ENCODE assay signal across 13 cellular contexts in the genomic region with DNA sequence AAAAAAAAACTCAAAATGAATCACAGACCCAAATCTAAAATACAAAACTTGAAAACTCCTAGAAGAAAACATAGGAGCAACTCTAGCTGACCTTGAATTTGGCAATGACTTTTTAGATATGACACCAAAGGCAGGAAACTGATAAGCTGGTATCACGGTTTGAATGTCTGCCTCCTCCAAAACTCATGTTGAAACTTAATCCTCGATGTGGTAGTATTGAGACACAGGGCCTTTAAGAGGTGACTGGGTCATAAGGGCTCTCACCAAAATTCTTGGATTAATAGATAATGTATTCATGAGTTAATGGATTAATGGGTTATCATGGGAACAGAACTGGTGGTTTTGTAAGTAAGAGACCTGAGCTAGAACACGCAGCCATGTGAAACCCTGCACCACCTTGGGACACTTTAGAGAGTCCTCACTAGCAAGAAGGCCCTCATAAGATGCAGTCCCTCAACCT. TPM values are rescaled to one million over a fixed set of nuclear protein-coding genes. Genes with fewer than 3 reads are reported as not detected.
A peak's percentile ranks its signal among the peaks of the same experiment; 100 is the strongest.
DNase-seq lines count a peak whose midpoint lies in the region; ATAC-seq and TF ChIP-seq lines count a peak whose summit lies in the region.
"Had no signal": no experiment of that assay in that cellular context is flagged by ENCODE, and none has a peak within 500 bp of the region (broad histone marks: within the 10 kb centered on the region; RNA-seq: fewer than 3 reads in every experiment).

No MANE protein-coding gene starts in this region.

- no peaks in the 10 kb centered on the region for H3K27me3 Mint-ChIP-seq in effector memory CD8-positive, alpha-beta T cell
- H3K27me3 Mint-ChIP-seq: activated CD4-positive, alpha-beta T cell treated with anti-CD3 and anti-CD28 coated beads, Interleukin-2, amount 10 ng/mL, durations not matched to agents 24 days and 14 days had no signal

- intact Hi-C loops in mucosa of descending colon (cut with DNase I, micrococcal nuclease): no loop called here

- peak overlapping the region; percentile 27 to 42 for H3K4me3 Mint-ChIP-seq in effector memory CD8-positive, alpha-beta T cell
- H3K4me3 Mint-ChIP-seq: activated CD4-positive, alpha-beta T cell treated with anti-CD3 and anti-CD28 coated beads, Interleukin-2, amount 10 ng/mL, durations not matched to agents 24 days and 14 days had no signal

- peaks cover 44 to 69% of the 10 kb centered on the region in 2 donors for H3K4me1 Mint-ChIP-seq in effector memory CD8-positive, alpha-beta T cell (ENCODE audit: low read depth in 2 of 2)

- no peaks in the 10 kb centered on the region for H3K36me3 Mint-ChIP-seq in effector memory CD8-positive, alpha-beta T cell (ENCODE audit: insufficient read depth)

- H3K9me3 Mint-ChIP-seq in effector memory CD8-positive, alpha-beta T cell: no peaks in the 10 kb centered on the region

- no peaks in the 10 kb centered on the region for H3K36me3 ChIP-seq in mucosa of descending colon (ENCODE audit: low read depth)
- H3K36me3 ChIP-seq: brain microvascular endothelial cell, sigmoid colon had no signal

- DNase-seq in effector memory CD8-positive, alpha-beta T cell: no peak
- no peak for DNase-seq in cerebellar nuclear complex (lab: John Stamatoyannopoulos, UW)
- no peak for DNase-seq in mucosa of descending colon
- DNase-seq in midbrain (lab: John Stamatoyannopoulos, UW): no peak
- DNase-seq: activated CD4-positive, alpha-beta T cell treated with anti-CD3 and anti-CD28 coated beads, Interleukin-2, amount 10 ng/mL, durations not matched to agents 24 days and 14 days; brain microvascular endothelial cell; mammary epithelial cell; NCI-H187 treated with DMSO at 0.1 percent for 48 hours; sigmoid colon had no signal

- no peak overlapping the region for H3K4me3 ChIP-seq in mucosa of descending colon
- H3K4me3 ChIP-seq: sigmoid colon had no signal

- TF ChIP-seq CTCF in mucosa of descending colon (IDR thresholded peaks at IDR 0.05): no peak

- H3K4me1 ChIP-seq in mucosa of descending colon (ENCODE audit: low read depth): no peaks in the 10 kb centered on the region

- ATAC-seq in GM18511 (IDR thresholded peaks at IDR 0.05; ENCODE audit: unreplicated experiment) (peak; percentile 76), GM21515 (IDR thresholded peaks at IDR 0.05; ENCODE audit: unreplicated experiment) (peak; percentile 50), HG03469 (IDR thresholded peaks at IDR 0.05; ENCODE audit: unreplicated experiment) (peak; percentile 49), HG03342 (IDR thresholded peaks at IDR 0.05; ENCODE audit: unreplicated experiment) (no peak), mucosa of descending colon (no peak)
- ATAC-seq in effector memory CD8-positive, alpha-beta T cell (replicated peaks): peak; percentile 43

- H3K9me3 ChIP-seq in mucosa of descending colon: no peaks in the 10 kb centered on the region
- H3K9me3 ChIP-seq: sigmoid colon had no signal

- peak overlapping the region; percentile 41 to 62 for H3K27ac Mint-ChIP-seq in effector memory CD8-positive, alpha-beta T cell

RNA-seq across cellular contexts. Expression of a gene that starts 40.5 kb away (rescaled TPM):
- 100 to 1,000 TPM; 205 to 416 (median 330) TPM for total RNA-seq in mucosa of descending colon

Comparison
In these comparisons a context has a peak if more than half of its experiments do, and no peak if none do; other contexts are left out.
1. ATAC-seq: peak in GM18511 (single experiment), GM21515 (single experiment), HG03469 (single experiment) and effector memory CD8-positive, alpha-beta T cell (single experiment); none in HG03342 (single experiment) and mucosa of descending colon (single experiment).